5 cellular contexts compared by ENCODE assay signal in the genomic region with DNA sequence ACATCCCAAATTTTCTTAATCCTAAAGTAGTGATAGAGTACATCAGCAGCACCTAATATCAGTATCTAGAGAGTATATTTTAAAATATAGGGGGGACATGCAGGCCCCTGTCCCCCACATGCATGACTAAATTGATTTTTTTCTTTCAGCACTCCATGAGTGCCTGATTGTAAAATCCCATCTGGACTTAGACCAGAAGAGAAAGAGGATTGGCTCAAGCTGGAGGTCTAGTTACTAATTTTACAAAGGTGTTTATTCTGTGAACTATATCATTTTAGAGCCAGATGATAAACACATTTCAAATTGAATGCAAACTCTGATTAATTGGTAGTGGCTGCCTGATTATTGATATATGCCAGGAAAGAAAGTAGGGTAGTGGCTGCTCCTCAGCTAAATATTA.
"Had no signal": no experiment of that assay in that cellular context is flagged by ENCODE, and none has a peak within 500 bp of the region (broad histone marks: within the 10 kb centered on the region; RNA-seq: fewer than 3 reads in every experiment).

No MANE protein-coding gene starts in this region.

- ATAC-seq: HepG2, K562 had no signal

- DNase-seq: IMR-90, KBM-7 had no signal

- H3K27ac ChIP-seq: HL-60 had no signal

- H3K4me3 ChIP-seq: K562 had no signal
